In the genomic region with DNA sequence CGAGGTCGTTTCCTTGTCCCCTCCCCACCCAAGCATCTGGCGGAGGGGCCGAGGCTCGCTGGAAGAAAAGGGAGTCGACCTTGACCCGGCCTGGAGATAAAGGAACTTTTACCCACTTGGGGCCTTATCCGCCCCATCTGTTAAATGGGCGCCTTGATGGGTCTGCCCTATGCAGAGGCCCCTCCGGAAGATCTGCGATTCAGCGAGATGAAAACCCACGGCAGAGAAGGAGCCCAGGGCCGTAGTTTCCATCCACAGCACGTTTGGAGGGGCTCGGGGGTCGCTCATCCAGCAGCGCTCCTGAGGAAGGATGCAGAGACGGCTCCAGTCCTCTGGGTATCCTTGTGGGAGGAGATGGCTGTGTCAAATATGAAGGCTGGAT, we compare ENCODE assay signal across 12 cellular contexts. TPM values are rescaled to one million over a fixed set of nuclear protein-coding genes. Genes with fewer than 3 reads are reported as not detected.
DNase-seq lines count a peak whose midpoint lies in the region; ATAC-seq and TF ChIP-seq lines count a peak whose summit lies in the region.
"Had no signal": no experiment of that assay in that cellular context is flagged by ENCODE, and none has a peak within 500 bp of the region (broad histone marks: within the 10 kb centered on the region; RNA-seq: fewer than 3 reads in every experiment).

No MANE protein-coding gene starts in this region.

- H3K9me3 ChIP-seq in WERI-Rb-1 (ENCODE audit: severe bottlenecking) (peaks cover 4% of the 10 kb centered on the region), iPS-18a (ENCODE audit: control insufficient read depth, low read depth, low read length) (no peaks in the 10 kb centered on the region)

- H3K27ac ChIP-seq in WERI-Rb-1: peak overlapping the region; percentile 17; the same call in 1 of the 2 replicates
- no peak overlapping the region for H3K27ac ChIP-seq in iPS-18a (ENCODE audit: low read length)
- H3K27ac ChIP-seq: epithelial cell of prostate had no signal

- ATAC-seq in activated T-cell treated with anti-CD3 and anti-CD28 coated beads, Interleukin-2, amount 50 U/mL, for 4 hours: no peak
- no peak for ATAC-seq in stimulated activated effector memory CD8-positive, alpha-beta T cell treated with anti-CD3 and anti-CD28 coated beads, Interleukin-12 subunit alpha, Interleukin-12 subunit beta, amount 100 ng/mL, for 72 hours
- ATAC-seq in HG02970 (IDR thresholded peaks at IDR 0.05; ENCODE audit: low FRiP score, unreplicated experiment): no peak
- ATAC-seq in HG03108 (IDR thresholded peaks at IDR 0.05; ENCODE audit: unreplicated experiment): no peak
- ATAC-seq: sciatic nerve had no signal

- H3K36me3 ChIP-seq in WERI-Rb-1 (no peaks in the 10 kb centered on the region), iPS-18a (ENCODE audit: control insufficient read depth, low read depth, low read length) (no peaks in the 10 kb centered on the region)

- no peaks in the 10 kb centered on the region for H3K36me3 Mint-ChIP-seq in activated T-cell treated with anti-CD3 and anti-CD28 coated beads, Interleukin-2, amount 50 U/mL, for 4 hours (ENCODE audit: insufficient read depth)
- no peaks in the 10 kb centered on the region for H3K36me3 Mint-ChIP-seq in stimulated activated effector memory CD8-positive, alpha-beta T cell treated with anti-CD3 and anti-CD28 coated beads, Interleukin-12 subunit alpha, Interleukin-12 subunit beta, amount 100 ng/mL, for 72 hours

- H3K4me3 Mint-ChIP-seq in activated T-cell treated with anti-CD3 and anti-CD28 coated beads, Interleukin-2, amount 50 U/mL, for 4 hours: peak overlapping the region; percentile 63
- peak overlapping the region; percentile 55 for H3K4me3 Mint-ChIP-seq in stimulated activated effector memory CD8-positive, alpha-beta T cell treated with anti-CD3 and anti-CD28 coated beads, Interleukin-12 subunit alpha, Interleukin-12 subunit beta, amount 100 ng/mL, for 72 hours

- no peak overlapping the region for H3K27ac Mint-ChIP-seq in stimulated activated effector memory CD8-positive, alpha-beta T cell treated with anti-CD3 and anti-CD28 coated beads, Interleukin-12 subunit alpha, Interleukin-12 subunit beta, amount 100 ng/mL, for 72 hours

- peaks cover 18% of the 10 kb centered on the region for H3K27me3 Mint-ChIP-seq in activated T-cell treated with anti-CD3 and anti-CD28 coated beads, Interleukin-2, amount 50 U/mL, for 4 hours (ENCODE audit: low read depth)

- TF ChIP-seq CTCF in WERI-Rb-1 (IDR thresholded peaks at IDR 0.05; ENCODE audit: low read depth, low read length): no peak

- H3K9me3 Mint-ChIP-seq in activated T-cell treated with anti-CD3 and anti-CD28 coated beads, Interleukin-2, amount 50 U/mL, for 4 hours: no peaks in the 10 kb centered on the region
- no peaks in the 10 kb centered on the region for H3K9me3 Mint-ChIP-seq in stimulated activated effector memory CD8-positive, alpha-beta T cell treated with anti-CD3 and anti-CD28 coated beads, Interleukin-12 subunit alpha, Interleukin-12 subunit beta, amount 100 ng/mL, for 72 hours

- H3K4me1 ChIP-seq in iPS-18a (ENCODE audit: control insufficient read depth, low read depth, low read length): peaks cover 12% of the 10 kb centered on the region

- peaks cover 14% of the 10 kb centered on the region for H3K4me1 Mint-ChIP-seq in activated T-cell treated with anti-CD3 and anti-CD28 coated beads, Interleukin-2, amount 50 U/mL, for 4 hours (ENCODE audit: low read depth)
- H3K4me1 Mint-ChIP-seq in stimulated activated effector memory CD8-positive, alpha-beta T cell treated with anti-CD3 and anti-CD28 coated beads, Interleukin-12 subunit alpha, Interleukin-12 subunit beta, amount 100 ng/mL, for 72 hours: peaks cover 6% of the 10 kb centered on the region

- no peak for DNase-seq in activated T-cell treated with anti-CD3 and anti-CD28 coated beads, Interleukin-2, amount 50 U/mL, for 4 hours
- DNase-seq in activated T-cell treated with anti-CD3 and anti-CD28 coated beads for 4 hours (no peak), WERI-Rb-1 (no peak), RPMI8226 (no peak)
- DNase-seq in stimulated activated effector memory CD8-positive, alpha-beta T cell treated with anti-CD3 and anti-CD28 coated beads, Interleukin-12 subunit alpha, Interleukin-12 subunit beta, amount 100 ng/mL, for 72 hours (ENCODE audit: low spot score in 2 of 2): no peak
- DNase-seq: EL, MV-4-11 had no signal

- H3K27me3 ChIP-seq in WERI-Rb-1 (ENCODE audit: insufficient read depth, low read depth, severe bottlenecking) (no peaks in the 10 kb centered on the region), iPS-18a (ENCODE audit: control insufficient read depth, insufficient read depth, low read length) (peaks cover 39% of the 10 kb centered on the region)

- no peak overlapping the region for H3K9ac ChIP-seq in iPS-18a (ENCODE audit: low read length)

- H3K4me3 ChIP-seq in WERI-Rb-1 (ENCODE audit: low read depth, low read length): peak overlapping the region; percentile 30
- peak overlapping the region; percentile 31 for H3K4me3 ChIP-seq in iPS-18a (ENCODE audit: low read length)

RNA-seq across cellular contexts. Expression of gene NCMAP, which starts 0.5 kb away (rescaled TPM):
- total RNA-seq in activated T-cell treated with anti-CD3 and anti-CD28 coated beads, Interleukin-2, amount 50 U/mL, for 4 hours: under 1 TPM in 2 of 3 donors, not detected in 1; 0.08 to 0.10 TPM

RNA-seq across cellular contexts. Expression of gene RCAN3, which starts 53.8 kb away (rescaled TPM):
- 10 to 100 TPM; 45.0 to 51.7 (median 47.4) TPM for total RNA-seq in activated T-cell treated with anti-CD3 and anti-CD28 coated beads, Interleukin-2, amount 50 U/mL, for 4 hours
